22 cellular contexts compared by ENCODE assay signal in the genomic region with DNA sequence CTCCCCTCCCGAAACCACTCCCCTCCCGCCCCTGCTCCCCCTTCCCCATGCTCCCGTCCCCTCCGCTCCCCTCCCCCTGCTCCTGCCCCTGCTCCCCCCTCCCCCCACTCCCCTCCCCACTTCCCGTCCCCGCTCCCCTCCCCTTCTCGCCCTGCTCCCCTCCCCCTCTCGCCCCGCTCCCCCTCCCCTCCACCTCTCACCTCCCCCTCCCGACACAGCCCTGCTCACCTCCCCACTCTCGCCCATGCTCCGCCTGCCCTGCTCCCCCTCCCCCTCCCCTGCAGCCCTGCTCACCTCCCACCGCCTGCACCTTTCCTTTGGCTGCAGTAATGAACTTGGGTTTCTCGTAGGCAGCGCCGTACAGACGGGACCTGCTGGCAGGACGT. TPM values are rescaled to one million over a fixed set of nuclear protein-coding genes. Genes with fewer than 3 reads are reported as not detected.
DNase-seq lines count a peak whose midpoint lies in the region; ATAC-seq and TF ChIP-seq lines count a peak whose summit lies in the region.
"Had no signal": no experiment of that assay in that cellular context is flagged by ENCODE, and none has a peak within 500 bp of the region (broad histone marks: within the 10 kb centered on the region; RNA-seq: fewer than 3 reads in every experiment).

No MANE protein-coding gene starts in this region.

- no peak overlapping the region for H3K4me2 ChIP-seq in mesendoderm (ENCODE audit: low read length)

- no peak for ATAC-seq in activated CD8-positive, alpha-beta memory T cell treated with anti-CD3 and anti-CD28 coated beads, Interleukin-2, amount 10 ng/mL, durations not matched to agents 7 days and 5 days
- ATAC-seq in HG03521 (IDR thresholded peaks at IDR 0.05; ENCODE audit: unreplicated experiment) = no peak
- ATAC-seq: K562 had no signal

- peak overlapping the region; percentile 56 for H3K56ac ChIP-seq in mesendoderm (ENCODE audit: low read length)

- no peaks in the 10 kb centered on the region for H3K4me1 ChIP-seq in mesendoderm (ENCODE audit: control insufficient read depth, low read depth, low read length)
- H3K4me1 ChIP-seq in thyroid gland = peaks cover 8 to 10% of the 10 kb centered on the region in 2 donors

- intact Hi-C loops in thyroid gland (cut with DNase I) = loop anchor here (5.0 kb wide), 1 partner anchor 286 kb away; no protein-coding TSS in a partner anchor

- no peak overlapping the region for H3K18ac ChIP-seq in mesendoderm (ENCODE audit: low read length)

- H3K36me3 ChIP-seq in H7 (replicated peaks; ENCODE audit: control insufficient read depth, insufficient read depth, low read length) = no peaks in the 10 kb centered on the region
- no peaks in the 10 kb centered on the region for H3K36me3 ChIP-seq in mesendoderm (ENCODE audit: control insufficient read depth, insufficient read depth, low read length)
- no peaks in the 10 kb centered on the region for H3K36me3 ChIP-seq in thyroid gland
- H3K36me3 ChIP-seq: MG63 had no signal

- no peak overlapping the region for H2BK15ac ChIP-seq in mesendoderm (replicated peaks; ENCODE audit: low read depth)

- H3K27me3 Mint-ChIP-seq in activated CD8-positive, alpha-beta memory T cell treated with anti-CD3 and anti-CD28 coated beads, Interleukin-2, amount 10 ng/mL, durations not matched to agents 7 days and 5 days = no peaks in the 10 kb centered on the region

- H4K8ac ChIP-seq in mesendoderm (ENCODE audit: low read depth, low read length) = no peak overlapping the region

- H3K9me3 ChIP-seq in thyroid gland = no peaks in the 10 kb centered on the region
- H3K9me3 ChIP-seq: MG63 had no signal

- H3K27ac ChIP-seq in mesendoderm (ENCODE audit: low read depth, low read length) (no peak overlapping the region), thyroid gland (peak overlapping the region; percentile 33 to 84 (median 81))
- H3K27ac ChIP-seq: RWPE1 had no signal

- H2BK120ac ChIP-seq in mesendoderm (ENCODE audit: low read depth, low read length) = no peak overlapping the region

- H3K36me3 Mint-ChIP-seq in activated CD8-positive, alpha-beta memory T cell treated with anti-CD3 and anti-CD28 coated beads, Interleukin-2, amount 10 ng/mL, durations not matched to agents 7 days and 5 days = no peaks in the 10 kb centered on the region
- H3K36me3 Mint-ChIP-seq: CD14-positive monocyte had no signal

- no peak overlapping the region for H4K5ac ChIP-seq in mesendoderm (ENCODE audit: low read length)

- no peaks in the 10 kb centered on the region for H3K79me1 ChIP-seq in mesendoderm (ENCODE audit: low read length)

- no CpG with 5 or more reads among the region's 18 CpGs for WGBS in mesendoderm (ENCODE audit: extremely low coverage, insufficient coverage, low lambda C conversion rate)
- WGBS in thyroid gland, 2 donors = 16 to 30% methylated on average over 6 to 15 of the region's 18 CpGs

- H2BK5ac ChIP-seq in mesendoderm (ENCODE audit: low read length) = no peak overlapping the region

- H3K9ac ChIP-seq in mesendoderm (ENCODE audit: low read length) = no peak overlapping the region

- no peak for TF ChIP-seq POLR2A in thyroid gland (IDR thresholded peaks at IDR 0.05)

- TF ChIP-seq CTCF in thyroid gland (IDR thresholded peaks at IDR 0.05) = no peak

- H3K4me3 Mint-ChIP-seq in activated CD8-positive, alpha-beta memory T cell treated with anti-CD3 and anti-CD28 coated beads, Interleukin-2, amount 10 ng/mL, durations not matched to agents 7 days and 5 days = no peak overlapping the region
- H3K4me3 Mint-ChIP-seq: CD14-positive monocyte had no signal

- H3K9me3 Mint-ChIP-seq in activated CD8-positive, alpha-beta memory T cell treated with anti-CD3 and anti-CD28 coated beads, Interleukin-2, amount 10 ng/mL, durations not matched to agents 7 days and 5 days (ENCODE audit: low read depth) = peaks cover 6% of the 10 kb centered on the region

- no peaks in the 10 kb centered on the region for H3K79me2 ChIP-seq in mesendoderm (ENCODE audit: control insufficient read depth, insufficient read depth, low read length)

- H3K27me3 ChIP-seq in H7 (ENCODE audit: control insufficient read depth, insufficient read depth, low read length) (no peaks in the 10 kb centered on the region), mesendoderm (ENCODE audit: insufficient read depth, low read length, poor library complexity) (no peaks in the 10 kb centered on the region), thyroid gland (no peaks in the 10 kb centered on the region)

- H3K4me3 ChIP-seq in H7 (ENCODE audit: insufficient read depth, low read depth, low read length) (no peak overlapping the region), mesendoderm (ENCODE audit: low read length) (no peak overlapping the region), thyroid gland (replicated peaks in 1 of 3) (no peak overlapping the region)
- H3K4me3 ChIP-seq: K562, MG63 had no signal

- no peak overlapping the region for H2AK5ac ChIP-seq in mesendoderm (ENCODE audit: low read length)

- DNase-seq in activated CD8-positive, alpha-beta memory T cell treated with anti-CD3 and anti-CD28 coated beads, Interleukin-2, amount 50 U/mL, for 48 hours = peak; percentile 18
- DNase-seq in activated CD8-positive, alpha-beta memory T cell treated with anti-CD3 and anti-CD28 coated beads, Interleukin-2, amount 10 ng/mL, durations not matched to agents 7 days and 5 days = no peak
- DNase-seq in H7 = peak; percentile 89
- no peak for DNase-seq in mesendoderm
- DNase-seq in thyroid gland = no peak
- no peak for DNase-seq in SIG-M5 treated with dmso at 0.1 percent for 504 hours (lab: John Stamatoyannopoulos, UW; ENCODE audit: unreplicated experiment)
- DNase-seq: DMS53, GDM1, MG63, NCI-H1048, NCI-H1417 treated with DMSO at 0.1 percent for 48 hours, NCI-H187, NCI-H510A, NCI-H748 treated with DMSO at 0.1 percent for 48 hours had no signal

- no peak overlapping the region for H3K27ac Mint-ChIP-seq in activated CD8-positive, alpha-beta memory T cell treated with anti-CD3 and anti-CD28 coated beads, Interleukin-2, amount 10 ng/mL, durations not matched to agents 7 days and 5 days
- H3K27ac Mint-ChIP-seq: CD14-positive monocyte had no signal

- CTCF ChIA-PET in activated CD8-positive, alpha-beta memory T cell treated with anti-CD3 and anti-CD28 coated beads, Interleukin-2, amount 10 ng/mL, durations not matched to agents 7 days and 5 days (lab: Charles Lee) = no interaction called here

- H3K23ac ChIP-seq in mesendoderm (ENCODE audit: low read length) = no peak overlapping the region

- no peaks in the 10 kb centered on the region for H3K4me1 Mint-ChIP-seq in activated CD8-positive, alpha-beta memory T cell treated with anti-CD3 and anti-CD28 coated beads, Interleukin-2, amount 10 ng/mL, durations not matched to agents 7 days and 5 days
- H3K4me1 Mint-ChIP-seq: CD14-positive monocyte had no signal

- no peak overlapping the region for H3K4ac ChIP-seq in mesendoderm (ENCODE audit: low read depth, low read length)

RNA-seq across cellular contexts. Expression of a gene that starts 49.9 kb away (rescaled TPM):
- total RNA-seq in activated CD8-positive, alpha-beta memory T cell treated with anti-CD3 and anti-CD28 coated beads, Interleukin-2, amount 10 ng/mL, durations not matched to agents 7 days and 5 days = not detected
- total RNA-seq in H7 (2014; rRNA removed; shearing (Covaris generic)) = 0.26 and 0.38 TPM in 2 replicates
- not detected for polyA plus RNA-seq in mesendoderm (2013, experiment 1 of 2)
- polyA plus RNA-seq in mesendoderm (2013, experiment 2 of 2) = 0.01 TPM
- total RNA-seq in thyroid gland = not detected
- total RNA-seq: A172, H4, K562, LHCN-M2, SK-MEL-5 had no signal
- polyA plus RNA-seq: CD14-positive monocyte had no signal

Comparison
In these comparisons a context has a peak if more than half of its experiments do, and no peak if none do; other contexts are left out.
1. DNase-seq: peak in activated CD8-positive, alpha-beta memory T cell treated with anti-CD3 and anti-CD28 coated beads, Interleukin-2, amount 50 U/mL, for 48 hours (single experiment) and H7 (single experiment); none in activated CD8-positive, alpha-beta memory T cell treated with anti-CD3 and anti-CD28 coated beads, Interleukin-2, amount 10 ng/mL, durations not matched to agents 7 days and 5 days (single experiment), mesendoderm (single experiment), thyroid gland (0 of 2) and SIG-M5 treated with dmso at 0.1 percent for 504 hours (single experiment).